ENCODE assay signal across 11 cellular contexts in the genomic region with DNA sequence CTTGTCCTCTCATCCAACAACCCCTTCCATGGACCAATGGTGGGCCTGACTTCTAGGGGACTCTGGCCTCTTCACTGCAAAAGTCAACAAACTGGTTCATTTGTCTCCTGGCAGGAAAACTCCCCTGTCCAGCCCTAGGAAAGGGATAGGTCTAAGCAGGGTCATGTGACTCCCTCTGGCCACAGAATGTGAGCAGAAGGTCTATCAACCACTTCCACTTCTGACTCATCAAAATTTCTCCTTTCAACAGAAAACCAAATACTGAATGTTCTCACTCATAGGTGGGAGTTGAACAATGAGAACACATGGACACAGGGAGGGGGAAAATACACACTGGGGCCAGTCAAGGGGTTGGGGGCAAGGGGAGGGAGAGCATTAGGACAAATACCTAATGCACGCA. TPM values are rescaled to one million over a fixed set of nuclear protein-coding genes. Genes with fewer than 3 reads are reported as not detected.
A peak's percentile ranks its signal among the peaks of the same experiment; 100 is the strongest.
DNase-seq lines count a peak whose midpoint lies in the region; ATAC-seq, FAIRE-seq and TF ChIP-seq lines count a peak whose summit lies in the region.
"Had no signal": no experiment of that assay in that cellular context is flagged by ENCODE, and none has a peak within 500 bp of the region (broad histone marks: within the 10 kb centered on the region; RNA-seq: fewer than 3 reads in every experiment).

No MANE protein-coding gene starts in this region.

- H3K36me3 Mint-ChIP-seq in neural crest cell (ENCODE audit: low read depth) (no peaks in the 10 kb centered on the region), GM23338 (ENCODE audit: low read depth) (peaks cover 2% of the 10 kb centered on the region; the same call in 1 of the 3 replicates)

- no peaks in the 10 kb centered on the region for H3K4me1 ChIP-seq in GM23338 (ENCODE audit: insufficient read depth)

- no peaks in the 10 kb centered on the region for H3K36me3 ChIP-seq in GM23338 (ENCODE audit: insufficient read depth)

- H3K27ac ChIP-seq in GM23338 (ENCODE audit: low read depth): no peak overlapping the region

- H3K4me2 ChIP-seq in GM23338: no peak overlapping the region
- H3K4me2 ChIP-seq: smooth muscle cell had no signal

- H2AFZ ChIP-seq in GM23338: no peak overlapping the region

- H3F3A ChIP-seq in GM23338 (replicated peaks; ENCODE audit: low read depth): no peaks in the 10 kb centered on the region

- H3K79me2 ChIP-seq in GM23338 (replicated peaks; ENCODE audit: insufficient read depth): no peaks in the 10 kb centered on the region

- H4K20me1 ChIP-seq in GM23338 (replicated peaks; ENCODE audit: insufficient read depth): no peaks in the 10 kb centered on the region

- peak; percentile 44 for DNase-seq in H54 (ENCODE audit: insufficient read length, low spot score)
- DNase-seq in RPMI7951 (ENCODE audit: low read depth): peak; percentile 65
- DNase-seq in neural crest cell (ENCODE audit: low read depth, low spot score): no peak
- DNase-seq in activated gamma-delta T cell treated with Interleukin-2 at 50 U/mL for 16 hours: no peak
- no peak for DNase-seq in stimulated activated CD4-positive, alpha-beta T cell treated with anti-CD3 and anti-CD28 coated beads, Interleukin-4, amount 100 ng/mL, for 24 hours
- DNase-seq in GM23338 (ENCODE audit: low spot score): no peak
- DNase-seq: DMS79; stimulated activated naive CD4-positive, alpha-beta T cell treated with Interleukin-2 at 50 U/mL for 16 hours had no signal

- H3K4me1 Mint-ChIP-seq in neural crest cell (no peaks in the 10 kb centered on the region), GM23338 (peaks cover 2% of the 10 kb centered on the region; the same call in 2 of the 3 replicates)

- H3K4me3 Mint-ChIP-seq in neural crest cell (no peak overlapping the region), GM23338 (no peak overlapping the region)

- ATAC-seq in GM18511 (IDR thresholded peaks at IDR 0.05; ENCODE audit: unreplicated experiment) (peak; percentile 72), GM23338 (no peak)

- no peaks in the 10 kb centered on the region for H3K27me3 ChIP-seq in GM23338 (ENCODE audit: insufficient read depth)

- peak; percentile 84 for FAIRE-seq in H54 (lab: Jason Lieb, UNC)

- H3K9me3 Mint-ChIP-seq in neural crest cell (peaks cover 2% of the 10 kb centered on the region), GM23338 (peaks cover 41% of the 10 kb centered on the region)

- H3K4me3 ChIP-seq in GM23338: no peak overlapping the region
- H3K4me3 ChIP-seq: smooth muscle cell had no signal

- H3K27me3 Mint-ChIP-seq in neural crest cell (ENCODE audit: low read depth): no peaks in the 10 kb centered on the region
- H3K27me3 Mint-ChIP-seq in GM23338 (ENCODE audit: insufficient read depth, low read depth, poor library complexity): no peaks in the 10 kb centered on the region

- no peak for TF ChIP-seq POLR2A in H54 (IDR thresholded peaks at IDR 0.05; ENCODE audit: low read depth, low read length)

- H3K9me2 ChIP-seq in GM23338 (ENCODE audit: insufficient read depth): no peaks in the 10 kb centered on the region

- H3K27ac Mint-ChIP-seq in neural crest cell (ENCODE audit: unreplicated experiment): peak overlapping the region; percentile 27
- no peak overlapping the region for H3K27ac Mint-ChIP-seq in GM23338

- TF ChIP-seq CTCF in neural crest cell (conservative IDR thresholded peaks at IDR 0.05) (no peak), GM23338 (conservative IDR thresholded peaks at IDR 0.05; ENCODE audit: low read depth in 2 of 2) (no peak)

TF ChIP-seq in GM23338, 12 proteins besides CTCF, POLR2A, EP300 and RAD21 (continues in another document):
- TF ChIP-seq JUNB (IDR thresholded peaks at IDR 0.05; ENCODE audit: unreplicated experiment) (no peak), EZH2phosphoT487 (IDR thresholded peaks at IDR 0.05; ENCODE audit: unreplicated experiment) (no peak), STAT1 (IDR thresholded peaks at IDR 0.05; ENCODE audit: unreplicated experiment) (no peak), ZNF114 (CRISPR knock-in tag; IDR thresholded peaks at IDR 0.05) (no peak), NANOG (IDR thresholded peaks at IDR 0.05; ENCODE audit: borderline replicate concordance) (no peak), ZNF331 (CRISPR knock-in tag; IDR thresholded peaks at IDR 0.05; ENCODE audit: low read depth) (no peak), EZH2 (IDR thresholded peaks at IDR 0.05; ENCODE audit: low read depth, unreplicated experiment) (no peak)
- TF ChIP-seq, protein P1, sequence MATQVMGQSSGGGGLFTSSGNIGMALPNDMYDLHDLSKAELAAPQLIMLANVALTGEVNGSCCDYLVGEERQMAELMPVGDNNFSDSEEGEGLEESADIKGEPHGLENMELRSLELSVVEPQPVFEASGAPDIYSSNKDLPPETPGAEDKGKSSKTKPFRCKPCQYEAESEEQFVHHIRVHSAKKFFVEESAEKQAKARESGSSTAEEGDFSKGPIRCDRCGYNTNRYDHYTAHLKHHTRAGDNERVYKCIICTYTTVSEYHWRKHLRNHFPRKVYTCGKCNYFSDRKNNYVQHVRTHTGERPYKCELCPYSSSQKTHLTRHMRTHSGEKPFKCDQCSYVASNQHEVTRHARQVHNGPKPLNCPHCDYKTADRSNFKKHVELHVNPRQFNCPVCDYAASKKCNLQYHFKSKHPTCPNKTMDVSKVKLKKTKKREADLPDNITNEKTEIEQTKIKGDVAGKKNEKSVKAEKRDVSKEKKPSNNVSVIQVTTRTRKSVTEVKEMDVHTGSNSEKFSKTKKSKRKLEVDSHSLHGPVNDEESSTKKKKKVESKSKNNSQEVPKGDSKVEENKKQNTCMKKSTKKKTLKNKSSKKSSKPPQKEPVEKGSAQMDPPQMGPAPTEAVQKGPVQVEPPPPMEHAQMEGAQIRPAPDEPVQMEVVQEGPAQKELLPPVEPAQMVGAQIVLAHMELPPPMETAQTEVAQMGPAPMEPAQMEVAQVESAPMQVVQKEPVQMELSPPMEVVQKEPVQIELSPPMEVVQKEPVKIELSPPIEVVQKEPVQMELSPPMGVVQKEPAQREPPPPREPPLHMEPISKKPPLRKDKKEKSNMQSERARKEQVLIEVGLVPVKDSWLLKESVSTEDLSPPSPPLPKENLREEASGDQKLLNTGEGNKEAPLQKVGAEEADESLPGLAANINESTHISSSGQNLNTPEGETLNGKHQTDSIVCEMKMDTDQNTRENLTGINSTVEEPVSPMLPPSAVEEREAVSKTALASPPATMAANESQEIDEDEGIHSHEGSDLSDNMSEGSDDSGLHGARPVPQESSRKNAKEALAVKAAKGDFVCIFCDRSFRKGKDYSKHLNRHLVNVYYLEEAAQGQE (IDR thresholded peaks at IDR 0.05; ENCODE audit: unreplicated experiment): no peak
- TF ChIP-seq, protein P2, sequence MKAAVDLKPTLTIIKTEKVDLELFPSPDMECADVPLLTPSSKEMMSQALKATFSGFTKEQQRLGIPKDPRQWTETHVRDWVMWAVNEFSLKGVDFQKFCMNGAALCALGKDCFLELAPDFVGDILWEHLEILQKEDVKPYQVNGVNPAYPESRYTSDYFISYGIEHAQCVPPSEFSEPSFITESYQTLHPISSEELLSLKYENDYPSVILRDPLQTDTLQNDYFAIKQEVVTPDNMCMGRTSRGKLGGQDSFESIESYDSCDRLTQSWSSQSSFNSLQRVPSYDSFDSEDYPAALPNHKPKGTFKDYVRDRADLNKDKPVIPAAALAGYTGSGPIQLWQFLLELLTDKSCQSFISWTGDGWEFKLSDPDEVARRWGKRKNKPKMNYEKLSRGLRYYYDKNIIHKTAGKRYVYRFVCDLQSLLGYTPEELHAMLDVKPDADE (IDR thresholded peaks at IDR 0.05): no peak

RNA-seq across cellular contexts. Expression of a gene that starts 1.3 kb away (rescaled TPM):
- total RNA-seq in RPMI7951 (2014; rRNA removed; shearing (Covaris generic)): not detected in 2 replicates
- not detected in 2 replicates for total RNA-seq in neural crest cell
- total RNA-seq in GM23338 (2014; rRNA removed; shearing (Covaris generic)): not detected in 2 replicates
- not detected in 2 replicates for polyA plus RNA-seq in GM23338 (2016; fragmentation: Nextera tagmentation; extraction: Ambion mirVana)
- total RNA-seq: chondrocyte, smooth muscle cell had no signal
- polyA plus RNA-seq: smooth muscle cell had no signal

Comparison
In these comparisons a context has a peak if more than half of its experiments do, and no peak if none do; other contexts are left out.
1. DNase-seq: peak in H54 (single experiment) and RPMI7951 (single experiment); none in neural crest cell (single experiment), activated gamma-delta T cell treated with Interleukin-2 at 50 U/mL for 16 hours (single experiment), stimulated activated CD4-positive, alpha-beta T cell treated with anti-CD3 and anti-CD28 coated beads, Interleukin-4, amount 100 ng/mL, for 24 hours (single experiment) and GM23338 (single experiment).